ENCODE assay signal across 1 cellular context in the genomic region with DNA sequence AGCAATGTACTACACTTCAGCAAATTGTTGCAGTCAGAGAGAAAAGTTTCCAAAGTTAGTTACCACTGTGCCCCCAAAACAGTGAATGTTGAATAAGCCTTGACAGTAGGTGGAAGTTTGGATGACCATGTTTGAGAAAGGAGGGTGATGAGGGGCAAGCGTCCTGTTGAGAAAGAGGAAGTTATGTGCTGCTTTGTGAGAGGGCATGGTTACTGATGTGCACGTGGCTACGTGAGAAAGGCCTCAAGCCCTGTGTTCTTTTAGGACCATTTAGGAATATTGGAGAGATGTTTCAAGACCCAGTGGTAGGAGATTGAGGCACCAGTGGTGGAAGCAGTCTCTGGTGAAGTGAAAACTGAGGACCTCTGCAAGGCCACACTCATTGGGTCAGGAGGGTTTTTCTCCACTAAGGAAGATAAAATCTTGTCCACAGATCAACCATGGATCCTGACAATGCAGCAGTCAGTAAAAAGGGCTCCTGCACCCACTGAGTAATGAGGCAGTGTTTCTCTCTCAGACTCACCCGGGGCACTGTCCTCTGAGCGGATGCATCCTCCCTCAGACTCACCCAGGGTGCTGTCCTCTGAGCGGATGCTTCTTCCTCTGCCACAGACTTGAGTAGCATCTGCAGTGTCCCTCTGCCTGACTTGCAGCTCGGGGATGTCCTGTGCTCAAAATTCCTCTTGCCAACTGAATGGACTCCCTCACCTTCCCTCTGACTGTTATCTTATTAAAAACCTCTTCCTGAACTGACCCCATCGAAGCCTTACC.
TF ChIP-seq lines count a peak whose summit lies in the region.

No MANE protein-coding gene starts in this region.

TF ChIP-seq in HepG2, 621 proteins besides CTCF, POLR2A, EP300 and RAD21 (continued from another document):
- TF ChIP-seq HMG20B (CRISPR knock-in tag; conservative IDR thresholded peaks at IDR 0.05) (no peak), ZNF792 (CRISPR knock-in tag; IDR thresholded peaks at IDR 0.05) (no peak), SNRNP70 (IDR thresholded peaks at IDR 0.05; ENCODE audit: low read depth, low read length) (no peak), SMAD3 (CRISPR knock-in tag; IDR thresholded peaks at IDR 0.05) (no peak), ZNF142 (CRISPR knock-in tag; IDR thresholded peaks at IDR 0.05) (no peak), DDIT3 (CRISPR knock-in tag; IDR thresholded peaks at IDR 0.05) (no peak), TAF1 (CRISPR knock-in tag; IDR thresholded peaks at IDR 0.05) (no peak), ZMAT5 (CRISPR knock-in tag; IDR thresholded peaks at IDR 0.05; ENCODE audit: borderline replicate concordance, low read depth) (no peak), ZNF280D (CRISPR knock-in tag; IDR thresholded peaks at IDR 0.05) (no peak), SCMH1 (CRISPR knock-in tag; IDR thresholded peaks at IDR 0.05; ENCODE audit: borderline replicate concordance) (no peak), SAP130 (CRISPR knock-in tag; IDR thresholded peaks at IDR 0.05; ENCODE audit: low read depth) (no peak)
- TF ChIP-seq, protein P1, sequence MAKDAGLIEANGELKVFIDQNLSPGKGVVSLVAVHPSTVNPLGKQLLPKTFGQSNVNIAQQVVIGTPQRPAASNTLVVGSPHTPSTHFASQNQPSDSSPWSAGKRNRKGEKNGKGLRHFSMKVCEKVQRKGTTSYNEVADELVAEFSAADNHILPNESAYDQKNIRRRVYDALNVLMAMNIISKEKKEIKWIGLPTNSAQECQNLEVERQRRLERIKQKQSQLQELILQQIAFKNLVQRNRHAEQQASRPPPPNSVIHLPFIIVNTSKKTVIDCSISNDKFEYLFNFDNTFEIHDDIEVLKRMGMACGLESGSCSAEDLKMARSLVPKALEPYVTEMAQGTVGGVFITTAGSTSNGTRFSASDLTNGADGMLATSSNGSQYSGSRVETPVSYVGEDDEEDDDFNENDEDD (CRISPR knock-in tag; IDR thresholded peaks at IDR 0.05; ENCODE audit: borderline replicate concordance), result no peak
- TF ChIP-seq, protein P2, sequence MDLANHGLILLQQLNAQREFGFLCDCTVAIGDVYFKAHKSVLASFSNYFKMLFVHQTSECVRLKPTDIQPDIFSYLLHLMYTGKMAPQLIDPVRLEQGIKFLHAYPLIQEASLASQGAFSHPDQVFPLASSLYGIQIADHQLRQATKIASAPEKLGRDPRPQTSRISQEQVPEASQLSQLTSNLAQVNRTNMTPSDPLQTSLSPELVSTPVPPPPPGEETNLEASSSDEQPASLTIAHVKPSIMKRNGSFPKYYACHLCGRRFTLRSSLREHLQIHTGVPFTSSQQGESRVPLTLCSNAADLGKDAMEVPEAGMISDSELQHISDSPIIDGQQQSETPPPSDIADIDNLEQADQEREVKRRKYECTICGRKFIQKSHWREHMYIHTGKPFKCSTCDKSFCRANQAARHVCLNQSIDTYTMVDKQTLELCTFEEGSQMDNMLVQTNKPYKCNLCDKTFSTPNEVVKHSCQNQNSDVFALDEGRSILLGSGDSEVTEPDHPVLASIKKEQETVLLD (CRISPR knock-in tag; IDR thresholded peaks at IDR 0.05; ENCODE audit: low read depth), result no peak
